ENCODE assay signal across 15 cellular contexts in genomic region chr7:5408777-5409176, GRCh38. TPM values are rescaled to one million over a fixed set of nuclear protein-coding genes. Genes with fewer than 3 reads are reported as not detected.
A peak's percentile ranks its signal among the peaks of the same experiment; 100 is the strongest.
DNase-seq lines count a peak whose midpoint lies in the region; ATAC-seq and TF ChIP-seq lines count a peak whose summit lies in the region.
"Had no signal": no experiment of that assay in that cellular context is flagged by ENCODE, and none has a peak within 500 bp of the region (broad histone marks: within the 10 kb centered on the region; RNA-seq: fewer than 3 reads in every experiment).

No MANE protein-coding gene starts in this region.

- 80% methylated on average over 4 of the region's 4 CpGs for WGBS in liver

- H3K9me3 Mint-ChIP-seq in type B pancreatic cell: no peaks in the 10 kb centered on the region
- H3K9me3 Mint-ChIP-seq: activated naive CD8-positive, alpha-beta T cell treated with anti-CD3 and anti-CD28 coated beads, Interleukin-2, amount 50 U/mL, for 24 hours had no signal

- peaks cover 30% of the 10 kb centered on the region for H3K36me3 Mint-ChIP-seq in type B pancreatic cell

- peak; percentile 30 for DNase-seq in dermis blood vessel endothelial cell
- DNase-seq in type B pancreatic cell (ENCODE audit: extremely low spot score, unreplicated experiment): no peak
- DNase-seq in A673 (ENCODE audit: low spot score): no peak
- DNase-seq in NCI-H1417 (lab: John Stamatoyannopoulos, UW): no peak
- DNase-seq: activated naive CD8-positive, alpha-beta T cell treated with anti-CD3 and anti-CD28 coated beads, Interleukin-2, amount 50 U/mL, for 24 hours; DMS153; effector CD8-positive, alpha-beta T cell; H9; NCI-H1436 treated with DMSO at 0.1 percent for 48 hours; SHP77 treated with DMSO at 0.1 percent for 48 hours had no signal

- H3K27ac Mint-ChIP-seq in type B pancreatic cell: peak overlapping the region; percentile 23
- H3K27ac Mint-ChIP-seq: activated naive CD8-positive, alpha-beta T cell treated with anti-CD3 and anti-CD28 coated beads, Interleukin-2, amount 50 U/mL, for 24 hours had no signal

- peak overlapping the region; percentile 18 for H3K4me3 Mint-ChIP-seq in type B pancreatic cell
- H3K4me3 Mint-ChIP-seq: activated naive CD8-positive, alpha-beta T cell treated with anti-CD3 and anti-CD28 coated beads, Interleukin-2, amount 50 U/mL, for 24 hours; H9 had no signal

- TF ChIP-seq CTCF in liver (IDR thresholded peaks at IDR 0.05; ENCODE audit: low read depth, low read length, missing input control) (no peak), type B pancreatic cell (conservative IDR thresholded peaks at IDR 0.05) (no peak), A673 (conservative IDR thresholded peaks at IDR 0.05; ENCODE audit: low read depth, low read length) (no peak)

- no peak for ATAC-seq in HG02678 (IDR thresholded peaks at IDR 0.05; ENCODE audit: unreplicated experiment)
- ATAC-seq: activated naive CD8-positive, alpha-beta T cell treated with anti-CD3 and anti-CD28 coated beads, Interleukin-2, amount 50 U/mL, for 24 hours had no signal

- peaks cover 2% of the 10 kb centered on the region for H3K9me3 ChIP-seq in HUES6 (ENCODE audit: control insufficient read depth, insufficient read depth, low read depth, low read length)
- H3K9me3 ChIP-seq in liver (ENCODE audit: control insufficient read depth in 4 of 4, low read length in 3 of 4): no peaks in the 10 kb centered on the region
- no peaks in the 10 kb centered on the region for H3K9me3 ChIP-seq in A673 (ENCODE audit: low read depth, low read length, poor library complexity, severe bottlenecking)
- H3K9me3 ChIP-seq: suprapubic skin had no signal

- H3K4me1 ChIP-seq in HUES6 (ENCODE audit: control insufficient read depth, insufficient read depth, low read length): peaks cover 33% of the 10 kb centered on the region
- peaks cover 0 to 9% (median 4%) of the 10 kb centered on the region in 4 donors for H3K4me1 ChIP-seq in liver (ENCODE audit: control insufficient read depth in 4 of 4, insufficient read depth in 4 of 4, low read length in 3 of 4)
- H3K4me1 ChIP-seq in A673 (ENCODE audit: insufficient read depth, low read length, poor library complexity, severe bottlenecking): peaks cover 13% of the 10 kb centered on the region

- intact Hi-C loops in A673 (cut with micrococcal nuclease; ENCODE audit: unreplicated experiment): no loop called here

- H3K27ac ChIP-seq in HUES6 (ENCODE audit: low read depth, low read length) (no peak overlapping the region), liver (ENCODE audit: low read depth in 1 of 2, low read length in 2 of 2) (no peak overlapping the region), A673 (ENCODE audit: low read depth, low read length, poor library complexity, severe bottlenecking) (no peak overlapping the region)
- H3K27ac ChIP-seq: suprapubic skin, VCaP had no signal

- H3K4me1 Mint-ChIP-seq in type B pancreatic cell (ENCODE audit: unreplicated experiment): peaks cover 29% of the 10 kb centered on the region
- H3K4me1 Mint-ChIP-seq: activated naive CD8-positive, alpha-beta T cell treated with anti-CD3 and anti-CD28 coated beads, Interleukin-2, amount 50 U/mL, for 24 hours had no signal

- H3K27me3 ChIP-seq in HUES6 (ENCODE audit: control insufficient read depth, insufficient read depth, low read length) (peaks cover 10% of the 10 kb centered on the region; the same call in 1 of the 2 replicates), liver (ENCODE audit: control insufficient read depth in 4 of 4, insufficient read depth in 4 of 4, low read length in 3 of 4) (no peaks in the 10 kb centered on the region), A673 (replicated peaks; ENCODE audit: insufficient read depth, low read depth, low read length, poor library complexity) (no peaks in the 10 kb centered on the region)
- H3K27me3 ChIP-seq: suprapubic skin had no signal

- BruUV-seq in A673 (replicated peaks; lab: Mats Ljungman, UMichigan): no TSS peak

- H3K36me3 ChIP-seq in HUES6 (ENCODE audit: control insufficient read depth, insufficient read depth, low read length) (no peaks in the 10 kb centered on the region), liver (ENCODE audit: control insufficient read depth in 4 of 4, insufficient read depth in 3 of 4, low read depth in 1 of 4, low read length in 3 of 4) (peaks cover 0 to 3% (median 0%) of the 10 kb centered on the region in 4 donors), A673 (ENCODE audit: insufficient read depth, low read length, poor library complexity, severe bottlenecking) (peaks cover 8% of the 10 kb centered on the region)

- H3K9ac ChIP-seq in HUES6 (ENCODE audit: low read length): peak overlapping the region; percentile 73
- no peak overlapping the region for H3K9ac ChIP-seq in liver (ENCODE audit: low read depth in 1 of 2, low read length in 2 of 2)

- CTCF ChIA-PET in A673 (lab: Charles Lee): no interaction called here

- POLR2A ChIA-PET in A673 (lab: Charles Lee; ENCODE audit: low non-redundant PET): no interaction called here

- no peaks in the 10 kb centered on the region for H3K27me3 Mint-ChIP-seq in type B pancreatic cell

- no peak overlapping the region for H3K4me3 ChIP-seq in HUES6 (ENCODE audit: low read depth, low read length)
- no peak overlapping the region for H3K4me3 ChIP-seq in liver (ENCODE audit: low read depth in 1 of 3, low read length in 3 of 3)
- H3K4me3 ChIP-seq in A673 (ENCODE audit: low read depth, low read length, poor library complexity, severe bottlenecking): no peak overlapping the region
- H3K4me3 ChIP-seq: suprapubic skin had no signal

- no peak for TF ChIP-seq RAD21 in liver (IDR thresholded peaks at IDR 0.05)

TF ChIP-seq in liver, 16 proteins besides CTCF, POLR2A, EP300 and RAD21:
- TF ChIP-seq HNF4G (IDR thresholded peaks at IDR 0.05) (no peak), JUND (IDR thresholded peaks at IDR 0.05) (no peak), MAX (IDR thresholded peaks at IDR 0.05) (no peak), REST (IDR thresholded peaks at IDR 0.05) (peak; percentile 50)

RNA-seq across cellular contexts. Expression of gene TNRC18, which starts 14.9 kb away (rescaled TPM):
- total RNA-seq in dermis blood vessel endothelial cell (42.5 and 89.4 TPM in 2 replicates), liver (10 to 100 TPM; 25.1 to 37.1 TPM), type B pancreatic cell (ENCODE audit: low replicate concordance) (135 and 169 TPM in 2 replicates), A673 (2021) (91.7 and 97.2 TPM in 2 replicates)
- 10 to 100 TPM in 1 of 2 donors, 1 to 10 TPM in 1; 2.3 to 15.7 TPM for polyA plus RNA-seq in liver
